ENCODE assay signal across 1 cellular context in the genomic region with DNA sequence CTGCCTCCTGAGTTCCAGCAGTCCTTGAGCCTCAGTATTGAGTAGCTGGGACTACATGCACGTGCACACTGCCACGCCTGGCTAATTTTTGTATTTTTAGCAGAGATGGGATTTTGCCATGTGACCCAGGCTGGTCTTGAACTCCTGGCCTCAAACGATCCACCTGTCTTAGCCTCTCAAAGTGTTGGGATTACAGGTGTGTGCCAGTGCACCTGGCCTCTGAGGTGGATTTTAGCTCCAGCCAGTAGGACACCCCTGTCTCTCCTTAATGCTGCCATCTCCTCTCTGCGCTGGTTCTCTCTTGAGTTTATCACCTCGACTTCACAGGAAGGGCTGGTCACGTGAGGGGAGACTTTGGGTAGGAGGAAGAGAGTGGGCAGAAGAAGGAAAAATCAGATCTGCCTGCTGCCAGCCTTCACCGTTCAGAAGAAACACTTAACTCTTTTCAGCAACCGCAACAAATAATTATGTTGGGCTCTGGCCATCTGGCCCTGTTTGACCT.
TF ChIP-seq lines count a peak whose summit lies in the region.

No MANE protein-coding gene starts in this region.

TF ChIP-seq in GM23338, 12 proteins besides CTCF, POLR2A, EP300 and RAD21 (continued from another document):
- TF ChIP-seq, protein P1, sequence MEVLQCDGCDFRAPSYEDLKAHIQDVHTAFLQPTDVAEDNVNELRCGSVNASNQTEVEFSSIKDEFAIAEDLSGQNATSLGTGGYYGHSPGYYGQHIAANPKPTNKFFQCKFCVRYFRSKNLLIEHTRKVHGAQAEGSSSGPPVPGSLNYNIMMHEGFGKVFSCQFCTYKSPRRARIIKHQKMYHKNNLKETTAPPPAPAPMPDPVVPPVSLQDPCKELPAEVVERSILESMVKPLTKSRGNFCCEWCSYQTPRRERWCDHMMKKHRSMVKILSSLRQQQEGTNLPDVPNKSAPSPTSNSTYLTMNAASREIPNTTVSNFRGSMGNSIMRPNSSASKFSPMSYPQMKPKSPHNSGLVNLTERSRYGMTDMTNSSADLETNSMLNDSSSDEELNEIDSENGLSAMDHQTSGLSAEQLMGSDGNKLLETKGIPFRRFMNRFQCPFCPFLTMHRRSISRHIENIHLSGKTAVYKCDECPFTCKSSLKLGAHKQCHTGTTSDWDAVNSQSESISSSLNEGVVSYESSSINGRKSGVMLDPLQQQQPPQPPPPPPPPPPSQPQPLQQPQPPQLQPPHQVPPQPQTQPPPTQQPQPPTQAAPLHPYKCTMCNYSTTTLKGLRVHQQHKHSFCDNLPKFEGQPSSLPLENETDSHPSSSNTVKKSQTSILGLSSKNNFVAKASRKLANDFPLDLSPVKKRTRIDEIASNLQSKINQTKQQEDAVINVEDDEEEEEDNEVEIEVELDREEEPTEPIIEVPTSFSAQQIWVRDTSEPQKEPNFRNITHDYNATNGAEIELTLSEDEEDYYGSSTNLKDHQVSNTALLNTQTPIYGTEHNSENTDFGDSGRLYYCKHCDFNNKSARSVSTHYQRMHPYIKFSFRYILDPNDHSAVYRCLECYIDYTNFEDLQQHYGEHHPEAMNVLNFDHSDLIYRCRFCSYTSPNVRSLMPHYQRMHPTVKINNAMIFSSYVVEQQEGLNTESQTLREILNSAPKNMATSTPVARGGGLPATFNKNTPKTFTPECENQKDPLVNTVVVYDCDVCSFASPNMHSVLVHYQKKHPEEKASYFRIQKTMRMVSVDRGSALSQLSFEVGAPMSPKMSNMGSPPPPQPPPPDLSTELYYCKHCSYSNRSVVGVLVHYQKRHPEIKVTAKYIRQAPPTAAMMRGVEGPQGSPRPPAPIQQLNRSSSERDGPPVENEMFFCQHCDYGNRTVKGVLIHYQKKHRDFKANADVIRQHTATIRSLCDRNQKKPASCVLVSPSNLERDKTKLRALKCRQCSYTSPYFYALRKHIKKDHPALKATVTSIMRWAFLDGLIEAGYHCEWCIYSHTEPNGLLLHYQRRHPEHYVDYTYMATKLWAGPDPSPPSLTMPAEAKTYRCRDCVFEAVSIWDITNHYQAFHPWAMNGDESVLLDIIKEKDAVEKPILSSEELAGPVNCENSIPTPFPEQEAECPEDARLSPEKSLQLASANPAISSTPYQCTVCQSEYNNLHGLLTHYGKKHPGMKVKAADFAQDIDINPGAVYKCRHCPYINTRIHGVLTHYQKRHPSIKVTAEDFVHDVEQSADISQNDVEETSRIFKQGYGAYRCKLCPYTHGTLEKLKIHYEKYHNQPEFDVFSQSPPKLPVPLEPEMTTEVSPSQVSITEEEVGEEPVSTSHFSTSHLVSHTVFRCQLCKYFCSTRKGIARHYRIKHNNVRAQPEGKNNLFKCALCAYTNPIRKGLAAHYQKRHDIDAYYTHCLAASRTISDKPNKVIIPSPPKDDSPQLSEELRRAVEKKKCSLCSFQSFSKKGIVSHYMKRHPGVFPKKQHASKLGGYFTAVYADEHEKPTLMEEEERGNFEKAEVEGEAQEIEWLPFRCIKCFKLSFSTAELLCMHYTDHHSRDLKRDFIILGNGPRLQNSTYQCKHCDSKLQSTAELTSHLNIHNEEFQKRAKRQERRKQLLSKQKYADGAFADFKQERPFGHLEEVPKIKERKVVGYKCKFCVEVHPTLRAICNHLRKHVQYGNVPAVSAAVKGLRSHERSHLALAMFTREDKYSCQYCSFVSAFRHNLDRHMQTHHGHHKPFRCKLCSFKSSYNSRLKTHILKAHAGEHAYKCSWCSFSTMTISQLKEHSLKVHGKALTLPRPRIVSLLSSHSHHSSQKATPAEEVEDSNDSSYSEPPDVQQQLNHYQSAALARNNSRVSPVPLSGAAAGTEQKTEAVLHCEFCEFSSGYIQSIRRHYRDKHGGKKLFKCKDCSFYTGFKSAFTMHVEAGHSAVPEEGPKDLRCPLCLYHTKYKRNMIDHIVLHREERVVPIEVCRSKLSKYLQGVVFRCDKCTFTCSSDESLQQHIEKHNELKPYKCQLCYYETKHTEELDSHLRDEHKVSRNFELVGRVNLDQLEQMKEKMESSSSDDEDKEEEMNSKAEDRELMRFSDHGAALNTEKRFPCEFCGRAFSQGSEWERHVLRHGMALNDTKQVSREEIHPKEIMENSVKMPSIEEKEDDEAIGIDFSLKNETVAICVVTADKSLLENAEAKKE (CRISPR knock-in tag; IDR thresholded peaks at IDR 0.05): no peak
- no peak for TF ChIP-seq ZNF114 (CRISPR knock-in tag; IDR thresholded peaks at IDR 0.05)
- no peak for TF ChIP-seq STAT1 (IDR thresholded peaks at IDR 0.05; ENCODE audit: unreplicated experiment)
- TF ChIP-seq CREB1 (CRISPR knock-in tag; IDR thresholded peaks at IDR 0.05; ENCODE audit: low read depth): no peak
- no peak for TF ChIP-seq JUNB (IDR thresholded peaks at IDR 0.05; ENCODE audit: unreplicated experiment)
- TF ChIP-seq REST (IDR thresholded peaks at IDR 0.05; ENCODE audit: unreplicated experiment): no peak
